In genomic region chr18:11272516-11272915, GRCh38 we compare ENCODE assay signal across 19 cellular contexts.
"Had no signal": no experiment of that assay in that cellular context is flagged by ENCODE, and none has a peak within 500 bp of the region (broad histone marks: within the 10 kb centered on the region; RNA-seq: fewer than 3 reads in every experiment).

No MANE protein-coding gene starts in this region.

- DNase-seq: NCI-H1048; NCI-H1105 treated with DMSO at 0.1 percent for 48 hours; NCI-H1417 treated with DMSO at 0.1 percent for 48 hours; NCI-H146; NCI-H1694 treated with DMSO at 0.1 percent for 48 hours; NCI-H1930; NCI-H2081; NCI-H2107; NCI-H2227 treated with DMSO at 0.1 percent for 48 hours; NCI-H524; NCI-H526 treated with DMSO at 0.1 percent for 48 hours; NCI-H748 treated with DMSO at 0.1 percent for 48 hours; NK-92 treated with Interleukin-12 subunit alpha and Interleukin-12 subunit beta, amount 100 ng/mL, for 24 hours; PC-3; SHP77; SK-N-SH; SW 1271 had no signal

- H3K27ac ChIP-seq: RWPE1 had no signal

- ATAC-seq: Panc1, PC-3 had no signal

- H3K9me3 ChIP-seq: SK-N-SH had no signal
